Comparison of ENCODE assay signal across 1 cellular context in the genomic region with DNA sequence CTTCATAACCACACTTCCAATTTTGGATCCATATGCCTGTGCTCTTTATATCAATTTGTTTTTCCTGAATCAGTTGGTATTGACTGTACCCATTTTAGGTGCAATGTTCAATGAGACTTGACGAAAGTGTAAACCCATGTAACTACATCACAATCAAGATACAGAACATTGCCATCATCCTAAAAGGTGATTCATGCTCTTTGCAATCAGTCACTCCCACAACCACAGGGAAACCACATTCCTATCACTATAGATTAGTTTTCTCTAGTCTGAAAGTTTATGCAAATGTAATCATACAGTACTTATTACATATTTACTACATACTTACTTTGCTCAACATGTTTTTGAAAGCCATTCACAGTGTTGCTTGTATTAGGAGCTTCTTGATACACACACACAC.
TF ChIP-seq lines count a peak whose summit lies in the region.

No MANE protein-coding gene starts in this region.

TF ChIP-seq in GM23338, 12 proteins besides CTCF, POLR2A, EP300 and RAD21 (continued from another document):
- no peak for TF ChIP-seq CREB1 (CRISPR knock-in tag; IDR thresholded peaks at IDR 0.05; ENCODE audit: low read depth)
